8 cellular contexts compared by ENCODE assay signal in the genomic region with DNA sequence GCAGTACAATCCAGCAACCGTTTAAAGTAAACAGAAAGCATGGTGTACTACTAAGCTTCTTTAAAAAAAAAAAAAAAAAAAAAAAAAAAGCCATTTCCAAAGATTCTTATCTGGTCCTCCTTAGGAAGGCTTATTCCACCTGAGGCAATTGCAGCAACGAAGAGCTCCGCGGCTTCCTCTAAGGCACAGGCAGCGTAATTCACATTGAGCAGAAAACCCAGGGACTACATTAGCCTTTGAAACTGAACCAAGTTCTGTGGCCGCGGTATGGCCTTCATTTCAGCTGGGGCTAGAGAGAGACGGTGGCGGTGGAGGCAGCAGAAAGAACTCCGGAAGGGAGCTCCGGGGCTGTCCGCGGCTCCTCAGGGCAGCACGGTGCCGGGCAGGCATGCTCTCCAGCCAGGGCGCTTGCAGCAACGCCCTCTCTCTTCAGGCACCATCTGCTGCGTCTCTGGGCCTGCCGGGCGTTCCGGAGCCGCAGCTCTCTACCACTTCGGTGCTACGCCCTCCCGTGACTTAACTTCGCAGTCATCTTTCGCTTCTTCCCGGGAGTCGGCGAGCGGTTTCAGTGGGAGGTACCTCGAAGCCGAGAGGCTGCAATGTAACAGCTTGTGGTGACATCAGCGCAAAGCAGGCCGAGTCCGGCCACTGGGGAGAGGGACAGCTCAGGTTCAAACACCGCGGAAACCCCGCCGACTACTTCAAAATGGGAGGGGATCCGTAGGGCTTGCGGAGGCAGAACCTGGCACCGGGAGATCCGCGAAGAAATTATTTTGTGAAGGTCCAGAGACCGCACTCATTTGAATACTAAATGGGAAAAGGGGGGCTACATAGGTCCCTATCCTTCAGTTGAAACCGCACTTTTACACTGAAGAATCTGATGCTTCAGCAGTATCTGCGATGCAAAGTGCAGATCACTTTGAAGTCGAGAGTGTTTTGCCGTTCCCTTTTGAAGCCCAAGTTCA.
DNase-seq lines count a peak whose midpoint lies in the region; ATAC-seq, FAIRE-seq and TF ChIP-seq lines count a peak whose summit lies in the region.

No MANE protein-coding gene starts in this region.

- peaks cover 0 to 20% (median 5%) of the 10 kb centered on the region in 11 experiments; a peak in 8 of 22 replicates for H3K27me3 ChIP-seq in BLaER1 treated with 17β-estradiol and CSF1 and Interleukin-3, amounts not matched to agents 10 nM and 100 nM
- no peaks in the 10 kb centered on the region for H3K27me3 ChIP-seq in ectodermal cell (ENCODE audit: control insufficient read depth, insufficient read depth, low read length, poor library complexity, severe bottlenecking)

- H3K36me3 ChIP-seq in BLaER1 treated with 17β-estradiol and CSF1 and Interleukin-3, amounts not matched to agents 10 nM and 100 nM = no peaks in the 10 kb centered on the region
- no peaks in the 10 kb centered on the region for H3K36me3 ChIP-seq in ectodermal cell (ENCODE audit: control insufficient read depth, insufficient read depth, low read length)

- 2% methylated on average over 49 to 50 of the region's 50 CpGs for WGBS in ectodermal cell, 2 experiments
- 0 to 1% methylated on average over 47 to 50 of the region's 50 CpGs for WGBS in lower leg skin, 2 donors

- no peak for TF ChIP-seq CTCF in lower leg skin (IDR thresholded peaks at IDR 0.05)

- intact Hi-C loops in lower leg skin (cut with DNase I; ENCODE audit: low total_unique reads) = no loop called here

- H3K27ac ChIP-seq in BLaER1 treated with 17β-estradiol and CSF1 and Interleukin-3, amounts not matched to agents 10 nM and 100 nM = peak overlapping the region in 10 of 11 experiments; percentile 31 to 68 (median 50); a peak in 19 of 22 replicates
- peak overlapping the region; percentile 80 for H3K27ac ChIP-seq in ectodermal cell (ENCODE audit: insufficient read depth, low read depth, low read length, poor library complexity, severe bottlenecking)

- H3K4me2 ChIP-seq in BLaER1 treated with 17β-estradiol and CSF1 and Interleukin-3, amounts not matched to agents 10 nM and 100 nM = peak overlapping the region; percentile 71 to 94 (median 84)

- peaks cover 0 to 33% (median 15%) of the 10 kb centered on the region in 10 experiments; a peak in 19 of 20 replicates for H3K4me1 ChIP-seq in BLaER1 treated with 17β-estradiol and CSF1 and Interleukin-3, amounts not matched to agents 10 nM and 100 nM
- H3K4me1 ChIP-seq in ectodermal cell (ENCODE audit: control insufficient read depth, insufficient read depth, low read length) = peaks cover 12% of the 10 kb centered on the region

- peak overlapping the region; percentile 57 to 79 (median 73); a peak in 21 of 22 replicates for H3K9ac ChIP-seq in BLaER1 treated with 17β-estradiol and CSF1 and Interleukin-3, amounts not matched to agents 10 nM and 100 nM

- FAIRE-seq in GM19239 (lab: Jason Lieb, UNC) = peak; percentile 99

- H3K4me3 ChIP-seq in BLaER1 treated with 17β-estradiol and CSF1 and Interleukin-3, amounts not matched to agents 10 nM and 100 nM = peak overlapping the region; percentile 50 to 69 (median 62)
- H3K4me3 ChIP-seq in ectodermal cell (ENCODE audit: insufficient read depth, low read depth, low read length) = peak overlapping the region; percentile 36
- peak overlapping the region; percentile 50 for H3K4me3 ChIP-seq in lower leg skin (ENCODE audit: low read depth, poor library complexity, severe bottlenecking)

- peak; percentile 95 for ATAC-seq in HG03432 (IDR thresholded peaks at IDR 0.05; ENCODE audit: unreplicated experiment)

- no peaks in the 10 kb centered on the region for H3K9me3 ChIP-seq in BLaER1 treated with 17β-estradiol and CSF1 and Interleukin-3, amounts not matched to agents 10 nM and 100 nM (replicated peaks in 1 of 11)
- H3K9me3 ChIP-seq in ectodermal cell (ENCODE audit: control insufficient read depth, low read length) = no peaks in the 10 kb centered on the region

- DNase-seq in GM19239 (ENCODE audit: insufficient read length, low spot score) = peak; percentile 39
- DNase-seq in NCI-H510A (lab: John Stamatoyannopoulos, UW) = peak; percentile 99
- peak; percentile 44 for DNase-seq in activated CD4-positive, alpha-beta T cell treated with anti-CD3 and anti-CD28 coated beads, Interleukin-2, amount 50 U/mL, for 1 hour
- peak; percentile 94 to 98 for DNase-seq in lower leg skin (ENCODE audit: low spot score in 2 of 2)
- DNase-seq in stimulated activated CD4-positive, alpha-beta T cell treated with anti-CD3 and anti-CD28 coated beads, Interleukin-4, amount 100 ng/mL, for 24 hours = peak; percentile 70

- peak in 1 of 2 donors; percentile 50 for TF ChIP-seq POLR2A in lower leg skin (IDR thresholded peaks at IDR 0.05)

- H4K20me1 ChIP-seq in BLaER1 treated with 17β-estradiol and CSF1 and Interleukin-3, amounts not matched to agents 10 nM and 100 nM = peaks cover 0 to 38% (median 3%) of the 10 kb centered on the region in 11 experiments; a peak in 6 of 22 replicates

Comparison
In these comparisons a context has a peak if more than half of its experiments do, and no peak if none do; other contexts are left out.
1. Peak in every context shown above with its lines: DNase-seq, ATAC-seq, H3K4me3 ChIP-seq and H3K27ac ChIP-seq.
2. DNase-seq: peak in every context shown above with its lines; median percentile 99 in NCI-H510A; 96 in lower leg skin; 70 in stimulated activated CD4-positive, alpha-beta T cell treated with anti-CD3 and anti-CD28 coated beads, Interleukin-4, amount 100 ng/mL, for 24 hours; 44 in activated CD4-positive, alpha-beta T cell treated with anti-CD3 and anti-CD28 coated beads, Interleukin-2, amount 50 U/mL, for 1 hour; 39 in GM19239.